1 cellular context compared by ENCODE assay signal in genomic region chr15:85414037-85414436, GRCh38.
TF ChIP-seq lines count a peak whose summit lies in the region.

No MANE protein-coding gene starts in this region.

TF ChIP-seq in IMR-90, 13 proteins besides CTCF, POLR2A, EP300 and RAD21:
- TF ChIP-seq NFE2L2 (IDR thresholded peaks at IDR 0.05; ENCODE audit: low read depth, low read length) (no peak), MXI1 (IDR thresholded peaks at IDR 0.05; ENCODE audit: borderline replicate concordance, low read depth, low read length) (no peak), RFX5 (IDR thresholded peaks at IDR 0.05; ENCODE audit: low read depth, low read length) (no peak), CHD1 (IDR thresholded peaks at IDR 0.05; ENCODE audit: low read depth, low read length) (no peak), USF2 (IDR thresholded peaks at IDR 0.05; ENCODE audit: low read depth, low read length) (no peak), BHLHE40 (IDR thresholded peaks at IDR 0.05; ENCODE audit: low read depth, low read length) (no peak), MAZ (IDR thresholded peaks at IDR 0.05; ENCODE audit: borderline replicate concordance, low read depth, low read length) (no peak), RCOR1 (IDR thresholded peaks at IDR 0.05; ENCODE audit: insufficient replicate concordance, low read length) (no peak), MAFK (IDR thresholded peaks at IDR 0.05; ENCODE audit: low read depth, low read length) (no peak), SMC3 (IDR thresholded peaks at IDR 0.05; ENCODE audit: low read depth, low read length) (no peak)
